In genomic region chr17:52724578-52724977, GRCh38 we compare ENCODE assay signal across 3 cellular contexts.
"Had no signal": no experiment of that assay in that cellular context is flagged by ENCODE, and none has a peak within 500 bp of the region (broad histone marks: within the 10 kb centered on the region; RNA-seq: fewer than 3 reads in every experiment).

No MANE protein-coding gene starts in this region.

- DNase-seq: GDM1, GF-D8 had no signal

- H3K4me3 ChIP-seq: GM12878 had no signal

- ATAC-seq: GM12878 had no signal
